Comparison of ENCODE assay signal across 9 cellular contexts in the genomic region with DNA sequence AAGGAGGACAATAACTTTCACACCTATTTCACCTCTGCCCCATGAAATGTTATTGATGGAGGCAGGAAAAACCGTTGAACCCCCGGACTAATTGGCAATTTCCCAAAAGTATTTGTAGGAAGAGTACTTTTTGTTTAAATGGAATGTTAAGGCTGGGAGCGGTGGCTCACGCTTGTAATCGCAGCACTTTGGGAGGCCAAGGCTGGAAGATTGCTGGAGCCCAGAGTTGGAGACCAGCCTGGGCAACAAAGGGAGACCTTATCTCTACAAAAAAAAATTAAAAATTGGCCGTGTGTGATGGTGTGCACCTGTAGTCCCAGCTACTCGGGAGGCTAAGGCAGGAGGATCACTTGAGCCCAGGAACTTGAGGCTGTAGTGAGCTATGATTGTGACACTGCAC. TPM values are rescaled to one million over a fixed set of nuclear protein-coding genes. Genes with fewer than 3 reads are reported as not detected.
A peak's percentile ranks its signal among the peaks of the same experiment; 100 is the strongest.
DNase-seq lines count a peak whose midpoint lies in the region; ATAC-seq and TF ChIP-seq lines count a peak whose summit lies in the region.
"Had no signal": no experiment of that assay in that cellular context is flagged by ENCODE, and none has a peak within 500 bp of the region (broad histone marks: within the 10 kb centered on the region; RNA-seq: fewer than 3 reads in every experiment).

No MANE protein-coding gene starts in this region.

- peaks cover 12 to 16% (median 15%) of the 10 kb centered on the region in 3 donors for H3K4me1 Mint-ChIP-seq in CD8-positive, alpha-beta memory T cell
- peaks cover 15 to 17% (median 15%) of the 10 kb centered on the region in 3 donors for H3K4me1 Mint-ChIP-seq in T-cell
- peaks cover 15% of the 10 kb centered on the region for H3K4me1 Mint-ChIP-seq in chondrocyte (ENCODE audit: low read depth)

- CTCF ChIA-PET in CD8-positive, alpha-beta memory T cell (lab: Charles Lee) = no interaction called here
- CTCF ChIA-PET in T-cell (lab: Charles Lee) = no interaction called here

- H3K4me3 Mint-ChIP-seq in CD8-positive, alpha-beta memory T cell = peak overlapping the region; percentile 88 to 95 (median 92)
- H3K4me3 Mint-ChIP-seq in T-cell = peak overlapping the region; percentile 87 to 88 (median 87)
- no peak overlapping the region for H3K4me3 Mint-ChIP-seq in chondrocyte (ENCODE audit: unreplicated experiment)
- H3K4me3 Mint-ChIP-seq: type B pancreatic cell had no signal

- no peak for DNase-seq in CD8-positive, alpha-beta memory T cell
- DNase-seq in T-cell (no peak), esophagus squamous epithelium (lab: John Stamatoyannopoulos, UW) (no peak), sigmoid colon (no peak), midbrain (lab: John Stamatoyannopoulos, UW) (no peak), chondrocyte (ENCODE audit: low spot score) (no peak), NCI-H2029 treated with DMSO at 0.1 percent for 48 hours (lab: John Stamatoyannopoulos, UW) (no peak)
- DNase-seq in central memory CD4-positive, alpha-beta T cell = no peak

- H3K36me3 ChIP-seq in CD8-positive, alpha-beta memory T cell (ENCODE audit: insufficient read depth, low read length) = no peaks in the 10 kb centered on the region
- H3K36me3 ChIP-seq in esophagus squamous epithelium = no peaks in the 10 kb centered on the region
- H3K36me3 ChIP-seq in sigmoid colon = no peaks in the 10 kb centered on the region

- no peaks in the 10 kb centered on the region for H3K9me3 ChIP-seq in CD8-positive, alpha-beta memory T cell (ENCODE audit: low read length)
- H3K9me3 ChIP-seq in esophagus squamous epithelium (no peaks in the 10 kb centered on the region), sigmoid colon (no peaks in the 10 kb centered on the region)

- no peaks in the 10 kb centered on the region for H3K27me3 ChIP-seq in CD8-positive, alpha-beta memory T cell (ENCODE audit: insufficient read depth, low read length, poor library complexity, severe bottlenecking)
- no peaks in the 10 kb centered on the region for H3K27me3 ChIP-seq in esophagus squamous epithelium
- H3K27me3 ChIP-seq in sigmoid colon = no peaks in the 10 kb centered on the region

- intact Hi-C loops in esophagus squamous epithelium (cut with DNase I) = no loop called here
- intact Hi-C loops in sigmoid colon (cut with DNase I) = loop anchor here (10.0 kb wide), 1 partner anchor 162 kb away; a partner anchor contains a TSS

- peaks cover 0 to 3% (median 0%) of the 10 kb centered on the region in 3 donors for H3K36me3 Mint-ChIP-seq in CD8-positive, alpha-beta memory T cell
- no peaks in the 10 kb centered on the region for H3K36me3 Mint-ChIP-seq in T-cell
- no peaks in the 10 kb centered on the region for H3K36me3 Mint-ChIP-seq in chondrocyte (ENCODE audit: low read depth)
- H3K36me3 Mint-ChIP-seq: type B pancreatic cell had no signal

- H3K4me3 ChIP-seq in CD8-positive, alpha-beta memory T cell (ENCODE audit: low read length) = peak overlapping the region; percentile 55
- H3K4me3 ChIP-seq in esophagus squamous epithelium = peak overlapping the region; percentile 31 to 70 (median 46)
- peak overlapping the region in 3 of 4 donors; percentile 48 to 49 (median 48) for H3K4me3 ChIP-seq in sigmoid colon

- TF ChIP-seq POLR2A in esophagus squamous epithelium (IDR thresholded peaks at IDR 0.05) (no peak), sigmoid colon (IDR thresholded peaks at IDR 0.05) (peak in 1 of 2 donors; percentile 4)

- no peak for TF ChIP-seq EP300 in sigmoid colon (IDR thresholded peaks at IDR 0.05)

- WGBS in esophagus squamous epithelium, 2 donors = 56 to 64% methylated on average over 7 of the region's 7 CpGs
- WGBS in sigmoid colon, 2 donors = 34 to 67% methylated on average over 7 of the region's 7 CpGs

- H3K4me1 ChIP-seq in CD8-positive, alpha-beta memory T cell (ENCODE audit: insufficient read depth, low read length) = peaks cover 10% of the 10 kb centered on the region
- peaks cover 0 to 19% (median 10%) of the 10 kb centered on the region in 3 donors for H3K4me1 ChIP-seq in esophagus squamous epithelium
- peaks cover 0 to 18% (median 12%) of the 10 kb centered on the region in 4 donors for H3K4me1 ChIP-seq in sigmoid colon

- H3K27ac ChIP-seq in CD8-positive, alpha-beta memory T cell (ENCODE audit: low read depth, low read length) = no peak overlapping the region
- H3K27ac ChIP-seq in esophagus squamous epithelium (peak overlapping the region; percentile 68 to 89 (median 74)), sigmoid colon (peak overlapping the region; percentile 72 to 76 (median 75))

- no peaks in the 10 kb centered on the region for H3K27me3 Mint-ChIP-seq in CD8-positive, alpha-beta memory T cell
- no peaks in the 10 kb centered on the region for H3K27me3 Mint-ChIP-seq in T-cell
- no peaks in the 10 kb centered on the region for H3K27me3 Mint-ChIP-seq in chondrocyte (ENCODE audit: low read depth)

- H3K9me3 Mint-ChIP-seq in CD8-positive, alpha-beta memory T cell = no peaks in the 10 kb centered on the region
- peaks cover 0 to 4% (median 0%) of the 10 kb centered on the region in 3 donors for H3K9me3 Mint-ChIP-seq in T-cell
- H3K9me3 Mint-ChIP-seq in chondrocyte (ENCODE audit: low read depth) = peaks cover 3% of the 10 kb centered on the region
- H3K9me3 Mint-ChIP-seq: type B pancreatic cell had no signal

- no peak for TF ChIP-seq CTCF in esophagus squamous epithelium (IDR thresholded peaks at IDR 0.05)
- TF ChIP-seq CTCF in sigmoid colon (IDR thresholded peaks at IDR 0.05) = no peak
- TF ChIP-seq CTCF in chondrocyte (IDR thresholded peaks at IDR 0.05) = no peak

- peak overlapping the region; percentile 35 to 96 (median 88) for H3K27ac Mint-ChIP-seq in CD8-positive, alpha-beta memory T cell
- H3K27ac Mint-ChIP-seq in T-cell (peak overlapping the region; percentile 88 to 97), chondrocyte (ENCODE audit: unreplicated experiment) (no peak overlapping the region)
- H3K27ac Mint-ChIP-seq: type B pancreatic cell had no signal

- POLR2A ChIA-PET in CD8-positive, alpha-beta memory T cell (lab: Charles Lee) = interaction anchor here (0.6 kb wide), 1 partner anchor 184 kb away, joined by 3 read pairs; no protein-coding TSS in a partner anchor
- POLR2A ChIA-PET in T-cell (lab: Charles Lee) = no interaction called here

- ATAC-seq in T-cell (replicated peaks in 1 of 4) = no peak

RNA-seq across cellular contexts. Expression of a gene that starts 26.0 kb away (rescaled TPM):
- total RNA-seq in CD8-positive, alpha-beta memory T cell = 10 to 100 TPM; 24.1 to 27.5 TPM
- polyA plus RNA-seq in CD8-positive, alpha-beta memory T cell = 15.6 TPM
- total RNA-seq in T-cell (10 to 100 TPM; 20.8 to 33.7 (median 26.2) TPM), esophagus squamous epithelium (10 to 100 TPM; 35.1 to 50.5 (median 39.9) TPM), sigmoid colon (10 to 100 TPM; 12.4 to 16.5 (median 15.5) TPM), chondrocyte (25.3 to 30.1 TPM (median 29.1 TPM) in 3 replicates)
- polyA plus RNA-seq in sigmoid colon = 10 to 100 TPM in 1 of 3 donors, 1 to 10 TPM in 2; 2.8 to 27.6 (median 3.0) TPM
